In the genomic region with DNA sequence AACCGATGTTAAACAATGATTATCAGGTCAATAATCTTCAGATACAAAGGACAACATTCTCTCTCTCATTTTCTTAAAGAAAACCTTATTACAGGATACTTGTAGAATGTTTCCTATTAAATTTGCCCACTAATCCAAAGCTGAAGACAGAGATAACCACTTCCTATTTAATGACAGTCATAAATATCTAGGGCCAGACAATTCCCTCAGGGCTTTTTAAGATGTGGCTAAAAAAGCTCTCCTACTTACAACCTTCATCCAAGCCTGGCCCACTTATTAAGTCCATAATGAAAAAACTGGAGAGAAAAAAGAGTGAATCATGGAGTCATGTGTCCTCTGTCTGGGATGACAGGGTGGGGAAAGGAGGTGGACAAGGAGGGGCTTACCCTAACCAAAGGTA, we compare ENCODE assay signal across 22 cellular contexts.
A peak's percentile ranks its signal among the peaks of the same experiment; 100 is the strongest.
DNase-seq lines count a peak whose midpoint lies in the region; ATAC-seq and TF ChIP-seq lines count a peak whose summit lies in the region.
"Had no signal": no experiment of that assay in that cellular context is flagged by ENCODE, and none has a peak within 500 bp of the region (broad histone marks: within the 10 kb centered on the region; RNA-seq: fewer than 3 reads in every experiment).

No MANE protein-coding gene starts in this region.

- no peak overlapping the region for H4K8ac ChIP-seq in mesenchymal stem cell (ENCODE audit: low read length)

- H3K9ac ChIP-seq in BLaER1 = no peak overlapping the region
- H3K9ac ChIP-seq in SK-N-SH = no peak overlapping the region
- no peak overlapping the region for H3K9ac ChIP-seq in mesenchymal stem cell (ENCODE audit: low read length)

- H2AK5ac ChIP-seq in mesenchymal stem cell (ENCODE audit: low read length, severe bottlenecking) = no peak overlapping the region

- H3K36me3 ChIP-seq in BLaER1 = peaks cover 6% of the 10 kb centered on the region; the same call in 1 of the 2 replicates
- no peaks in the 10 kb centered on the region for H3K36me3 ChIP-seq in HEK293 (ENCODE audit: control insufficient read depth in 2 of 2, insufficient read depth in 1 of 2, low read length in 2 of 2)
- H3K36me3 ChIP-seq in SK-N-SH (replicated peaks in 1 of 2; ENCODE audit: control insufficient read depth in 1 of 2, insufficient read depth in 2 of 2, low read length in 1 of 2) = no peaks in the 10 kb centered on the region
- no peaks in the 10 kb centered on the region for H3K36me3 ChIP-seq in mesenchymal stem cell (ENCODE audit: control insufficient read depth in 1 of 2, insufficient read depth in 2 of 2, low read depth in 1 of 2, low read length in 2 of 2)
- H3K36me3 ChIP-seq: heart right ventricle, left lung, neutrophil, Peyer's patch, SJSA1, stomach, transverse colon had no signal

- H3K27ac ChIP-seq in BLaER1 (peak overlapping the region; percentile 29; the same call in 1 of the 2 replicates), HEK293 (ENCODE audit: extremely low read depth, low read depth, low read length) (no peak overlapping the region), SK-N-SH (ENCODE audit: low read depth in 2 of 2, low read length in 1 of 2) (no peak overlapping the region; a peak in 1 of 4 replicates), mesenchymal stem cell (ENCODE audit: low read length, poor library complexity, severe bottlenecking) (no peak overlapping the region)
- H3K27ac ChIP-seq: coronary artery, heart right ventricle, left lung, neutrophil, Peyer's patch, SJSA1, stomach, transverse colon had no signal

- CTCF ChIA-PET in HEK293 (lab: Yijun Ruan, JAX) = no interaction called here
- CTCF ChIA-PET in SK-N-SH (lab: Yijun Ruan, JAX) = interaction anchor here (0.5 kb wide), 1 partner anchor 23 kb away, joined by 3 read pairs; no protein-coding TSS in a partner anchor

- H3K23ac ChIP-seq in mesenchymal stem cell (ENCODE audit: low read length in 2 of 2) = no peak overlapping the region

- no peaks in the 10 kb centered on the region for H3K9me2 ChIP-seq in SK-N-SH

- H3K4me2 ChIP-seq in BLaER1 (peak overlapping the region; percentile 76), SK-N-SH (no peak overlapping the region), mesenchymal stem cell (ENCODE audit: low read length, poor library complexity, severe bottlenecking) (no peak overlapping the region)

- H3K4me1 ChIP-seq in BLaER1 = peaks cover 24% of the 10 kb centered on the region
- no peaks in the 10 kb centered on the region for H3K4me1 ChIP-seq in HEK293 (ENCODE audit: control insufficient read depth, insufficient read depth, low read length)
- peaks cover 6 to 28% of the 10 kb centered on the region in 2 experiments; a peak in 3 of 4 replicates for H3K4me1 ChIP-seq in SK-N-SH (ENCODE audit: control insufficient read depth in 1 of 2, insufficient read depth in 2 of 2, low read depth in 1 of 2, low read length in 1 of 2)
- no peaks in the 10 kb centered on the region for H3K4me1 ChIP-seq in mesenchymal stem cell (ENCODE audit: control insufficient read depth, insufficient read depth, low read depth, low read length)
- H3K4me1 ChIP-seq: left lung, Peyer's patch, SJSA1, stomach, transverse colon had no signal

- TF ChIP-seq CTCF in HEK293 (tag by site-specific recombination; IDR thresholded peaks at IDR 0.05) = no peak
- TF ChIP-seq CTCF in SK-N-SH (IDR thresholded peaks at IDR 0.05) = no peak

- no peak for ATAC-seq in HG03565 (IDR thresholded peaks at IDR 0.05; ENCODE audit: unreplicated experiment)
- ATAC-seq in HG02852 (IDR thresholded peaks at IDR 0.05; ENCODE audit: unreplicated experiment) = no peak
- ATAC-seq: heart right ventricle, left lung had no signal

- no peak overlapping the region for H4K91ac ChIP-seq in mesenchymal stem cell (ENCODE audit: low read length)

- no peaks in the 10 kb centered on the region; the same call in 1 of the 2 replicates for H3K79me2 ChIP-seq in SK-N-SH (ENCODE audit: insufficient read depth)

- no peaks in the 10 kb centered on the region for H3F3A ChIP-seq in SK-N-SH (replicated peaks; ENCODE audit: insufficient read depth)

- DNase-seq in SK-N-SH (peak; percentile 8), mesenchymal stem cell (peak; percentile 10), NCI-H187 treated with DMSO at 0.1 percent for 48 hours (lab: John Stamatoyannopoulos, UW) (no peak)
- DNase-seq: activated CD4-positive, CD25-positive, alpha-beta regulatory T cell treated with anti-CD3 and anti-CD28 coated beads, Interleukin-2, amount 50 U/mL, for 72 hours; AML-193; Calu3; heart right ventricle; NCI-H1694 treated with DMSO at 0.1 percent for 48 hours; NCI-H226; Peyer's patch; small intestine; stimulated activated CD4-positive, alpha-beta T cell treated with anti-CD3 and anti-CD28 coated beads, Interleukin-4, amount 100 ng/mL, for 24 hours; stomach; transverse colon had no signal

- H3K9me3 ChIP-seq in BLaER1 (no peaks in the 10 kb centered on the region), HEK293 (ENCODE audit: control insufficient read depth, insufficient read depth, low read depth, low read length) (no peaks in the 10 kb centered on the region), SK-N-SH (no peaks in the 10 kb centered on the region), mesenchymal stem cell (ENCODE audit: control insufficient read depth, low read length) (no peaks in the 10 kb centered on the region)
- H3K9me3 ChIP-seq: left lung, neutrophil, Peyer's patch, SJSA1, stomach, transverse colon had no signal

- H4K20me1 ChIP-seq in BLaER1 (peaks cover 6% of the 10 kb centered on the region; the same call in 1 of the 2 replicates), SK-N-SH (ENCODE audit: insufficient read depth) (no peaks in the 10 kb centered on the region)

- POLR2A ChIA-PET in HEK293 (lab: Yijun Ruan, JAX) = no interaction called here
- POLR2A ChIA-PET in SK-N-SH (lab: Yijun Ruan, JAX) = interaction anchor here (1.1 kb wide), 1 partner anchor 236 kb away, joined by 3 read pairs; the partner anchor contains the start of gene KLF12

- no peak overlapping the region for H3K4ac ChIP-seq in mesenchymal stem cell (ENCODE audit: low read depth in 1 of 2, low read length in 2 of 2)

- H2AFZ ChIP-seq in SK-N-SH (ENCODE audit: low read depth) = no peak overlapping the region
- H2AFZ ChIP-seq in mesenchymal stem cell (ENCODE audit: low read depth, low read length) = no peak overlapping the region

- H2BK120ac ChIP-seq in mesenchymal stem cell (ENCODE audit: low read depth, low read length) = no peak overlapping the region

- H3K18ac ChIP-seq in mesenchymal stem cell (ENCODE audit: low read depth in 1 of 2, low read length in 2 of 2) = no peak overlapping the region

- H2BK12ac ChIP-seq in mesenchymal stem cell (ENCODE audit: low read length in 2 of 2) = no peak overlapping the region

- peaks cover 10% of the 10 kb centered on the region for H3K79me1 ChIP-seq in mesenchymal stem cell (replicated peaks; ENCODE audit: low read length, poor library complexity, severe bottlenecking)

- H3K27me3 ChIP-seq in BLaER1 (no peaks in the 10 kb centered on the region), SK-N-SH (ENCODE audit: insufficient read depth) (no peaks in the 10 kb centered on the region), mesenchymal stem cell (ENCODE audit: control insufficient read depth in 1 of 2, insufficient read depth in 1 of 2, low read length in 2 of 2) (no peaks in the 10 kb centered on the region)
- H3K27me3 ChIP-seq: heart right ventricle, left lung, neutrophil, Peyer's patch, SJSA1, stomach, transverse colon had no signal

- no peak overlapping the region for H3K14ac ChIP-seq in mesenchymal stem cell (ENCODE audit: low read length in 2 of 2)

- TF ChIP-seq EP300 in SK-N-SH (IDR thresholded peaks at IDR 0.05; ENCODE audit: borderline replicate concordance in 1 of 2, low read depth in 1 of 2, low read length in 1 of 2) = peak in 1 of 2 experiments; percentile 52; a peak in 2 of 4 replicates

- WGBS in SK-N-SH (ENCODE audit: low lambda C conversion rate) = 30% methylated on average over 1 of the region's 1 CpG
- WGBS in mesenchymal stem cell = 100% methylated on average over 1 of the region's 1 CpG

- no peak; the same call in 1 of the 2 replicates for TF ChIP-seq RAD21 in SK-N-SH (IDR thresholded peaks at IDR 0.05; ENCODE audit: low read length)

- H3K4me3 ChIP-seq in BLaER1 (no peak overlapping the region), HEK293 (ENCODE audit: low read depth, low read length) (no peak overlapping the region), SK-N-SH (ENCODE audit: low read depth in 2 of 2, low read length in 1 of 2) (no peak overlapping the region), mesenchymal stem cell (ENCODE audit: insufficient read depth in 1 of 2, low read depth in 1 of 2, low read length in 2 of 2) (no peak overlapping the region)
- H3K4me3 ChIP-seq: coronary artery, heart right ventricle, left lung, Peyer's patch, SJSA1, stomach, transverse colon had no signal

- no peak overlapping the region for H2BK5ac ChIP-seq in mesenchymal stem cell (ENCODE audit: low read depth, low read length, poor library complexity, severe bottlenecking)

- no peak overlapping the region for H2BK15ac ChIP-seq in mesenchymal stem cell (ENCODE audit: low read depth, poor library complexity, severe bottlenecking)

TF ChIP-seq in HEK293, 187 proteins besides CTCF, POLR2A, EP300 and RAD21 (continues in another document):
- TF ChIP-seq ZNF121 (tag by site-specific recombination; IDR thresholded peaks at IDR 0.05) = no peak
- TF ChIP-seq ZNF311 (tag by site-specific recombination; IDR thresholded peaks at IDR 0.05; ENCODE audit: borderline replicate concordance) = no peak
- no peak for TF ChIP-seq ZNF837 (tag by site-specific recombination; IDR thresholded peaks at IDR 0.05)

TF ChIP-seq in SK-N-SH, 30 proteins besides CTCF, POLR2A, EP300 and RAD21:
- TF ChIP-seq GATA2 (CRISPR knock-in tag; IDR thresholded peaks at IDR 0.05) = peak; percentile 31; the same call in 1 of the 2 replicates
- no peak for TF ChIP-seq USF2 (IDR thresholded peaks at IDR 0.05; ENCODE audit: borderline replicate concordance, low read depth, low read length)
